In genomic region chr14:34460295-34460694, GRCh38 we compare ENCODE assay signal across 10 cellular contexts. TPM values are rescaled to one million over a fixed set of nuclear protein-coding genes. Genes with fewer than 3 reads are reported as not detected.
DNase-seq lines count a peak whose midpoint lies in the region; ATAC-seq and TF ChIP-seq lines count a peak whose summit lies in the region.
"Had no signal": no experiment of that assay in that cellular context is flagged by ENCODE, and none has a peak within 500 bp of the region (broad histone marks: within the 10 kb centered on the region; RNA-seq: fewer than 3 reads in every experiment).

No MANE protein-coding gene starts in this region.

- peaks cover 27% of the 10 kb centered on the region for H3K4me1 ChIP-seq in BLaER1
- peaks cover 13% of the 10 kb centered on the region for H3K4me1 ChIP-seq in mesodermal cell (ENCODE audit: control insufficient read depth, insufficient read depth, low read length, poor library complexity, severe bottlenecking)

- 0 out of 2 replicates have a peak overlapping the region, but pooled peaks have one; percentile 88 for H3K9ac ChIP-seq in BLaER1

- no peak for DNase-seq in HL-60 (ENCODE audit: low read depth in 1 of 2, low spot score in 1 of 2)
- no peak for DNase-seq in activated naive CD8-positive, alpha-beta T cell treated with anti-CD3 and anti-CD28 coated beads, Interleukin-2, amount 50 U/mL, for 24 hours
- no peak for DNase-seq in posterior vena cava (ENCODE audit: low spot score)
- no peak for DNase-seq in activated naive CD4-positive, alpha-beta T cell (lab: John Stamatoyannopoulos, UW)
- DNase-seq in NOMO-1 treated with DMSO at 0.1 percent for 48 hours (lab: John Stamatoyannopoulos, UW; ENCODE audit: unreplicated experiment), result no peak
- DNase-seq: anterior cingulate cortex; naive thymus-derived CD8-positive, alpha-beta T cell had no signal

- H3K27me3 ChIP-seq in BLaER1 (no peaks in the 10 kb centered on the region), HL-60 (ENCODE audit: insufficient read depth, poor library complexity, severe bottlenecking) (no peaks in the 10 kb centered on the region)

- H3K9me3 Mint-ChIP-seq in activated naive CD8-positive, alpha-beta T cell treated with anti-CD3 and anti-CD28 coated beads, Interleukin-2, amount 50 U/mL, for 24 hours, result no peaks in the 10 kb centered on the region
- H3K9me3 Mint-ChIP-seq: naive thymus-derived CD8-positive, alpha-beta T cell had no signal

- peaks cover 17% of the 10 kb centered on the region for H3K4me1 Mint-ChIP-seq in activated naive CD8-positive, alpha-beta T cell treated with anti-CD3 and anti-CD28 coated beads, Interleukin-2, amount 50 U/mL, for 24 hours

- peak overlapping the region; percentile 84 for H3K4me2 ChIP-seq in BLaER1

- H3K4me3 Mint-ChIP-seq in activated naive CD8-positive, alpha-beta T cell treated with anti-CD3 and anti-CD28 coated beads, Interleukin-2, amount 50 U/mL, for 24 hours, result peak overlapping the region; percentile 85

- H3K27me3 Mint-ChIP-seq in activated naive CD8-positive, alpha-beta T cell treated with anti-CD3 and anti-CD28 coated beads, Interleukin-2, amount 50 U/mL, for 24 hours, result no peaks in the 10 kb centered on the region
- H3K27me3 Mint-ChIP-seq: naive thymus-derived CD8-positive, alpha-beta T cell had no signal

- peaks cover 25% of the 10 kb centered on the region for H4K20me1 ChIP-seq in BLaER1

- H3K36me3 Mint-ChIP-seq in activated naive CD8-positive, alpha-beta T cell treated with anti-CD3 and anti-CD28 coated beads, Interleukin-2, amount 50 U/mL, for 24 hours (ENCODE audit: low read depth), result peaks cover 3% of the 10 kb centered on the region

- H3K9me3 ChIP-seq in BLaER1 (no peaks in the 10 kb centered on the region), mesodermal cell (ENCODE audit: control insufficient read depth, low read length) (no peaks in the 10 kb centered on the region)

- H3K27ac ChIP-seq in BLaER1 (no peak overlapping the region), HL-60 (replicated peaks) (no peak overlapping the region), mesodermal cell (ENCODE audit: low read depth, low read length, severe bottlenecking) (no peak overlapping the region)

- H3K27ac Mint-ChIP-seq in activated naive CD8-positive, alpha-beta T cell treated with anti-CD3 and anti-CD28 coated beads, Interleukin-2, amount 50 U/mL, for 24 hours, result no peak overlapping the region

- peaks cover 24% of the 10 kb centered on the region for H3K36me3 ChIP-seq in BLaER1
- peaks cover 28% of the 10 kb centered on the region for H3K36me3 ChIP-seq in mesodermal cell (ENCODE audit: control insufficient read depth, insufficient read depth, low read length)

- intact Hi-C loops in posterior vena cava (cut with DNase I), result loop anchor here in 1 of 2 donors (5.0 kb wide), 1 partner anchor 37 kb away; no protein-coding TSS in a partner anchor

- ATAC-seq in activated naive CD8-positive, alpha-beta T cell treated with anti-CD3 and anti-CD28 coated beads, Interleukin-2, amount 50 U/mL, for 24 hours, result no peak
- ATAC-seq in HG03135 (IDR thresholded peaks at IDR 0.05; ENCODE audit: unreplicated experiment), result no peak
- ATAC-seq: naive thymus-derived CD8-positive, alpha-beta T cell had no signal

- H3K4me3 ChIP-seq in BLaER1 (peak overlapping the region; percentile 83; the same call in 1 of the 2 replicates), HL-60 (replicated peaks; ENCODE audit: insufficient read depth, low read length) (peak overlapping the region; percentile 82), mesodermal cell (ENCODE audit: extremely low read depth, insufficient read depth, low read length, poor library complexity, severe bottlenecking) (peak overlapping the region; percentile 59)

- TF ChIP-seq CTCF in HL-60 (IDR thresholded peaks at IDR 0.05; ENCODE audit: insufficient read depth, low read length), result no peak

- WGBS in mesodermal cell (ENCODE audit: insufficient coverage in 2 of 2), 2 experiments, result 100% methylated on average over 1 of the region's 1 CpG; no CpG with 5 or more reads in 1 of the 2 experiments

RNA-seq across cellular contexts. Expression of gene SPTSSA, which starts 1.7 kb away (rescaled TPM):
- 28.3 TPM for polyA plus RNA-seq in mesodermal cell (2013, experiment 1 of 2)
- 30.7 TPM for polyA plus RNA-seq in mesodermal cell (2013, experiment 2 of 2)
- total RNA-seq in posterior vena cava, result 10 to 100 TPM; 25.4 to 25.7 TPM
